Comparison of ENCODE assay signal across 16 cellular contexts in the genomic region with DNA sequence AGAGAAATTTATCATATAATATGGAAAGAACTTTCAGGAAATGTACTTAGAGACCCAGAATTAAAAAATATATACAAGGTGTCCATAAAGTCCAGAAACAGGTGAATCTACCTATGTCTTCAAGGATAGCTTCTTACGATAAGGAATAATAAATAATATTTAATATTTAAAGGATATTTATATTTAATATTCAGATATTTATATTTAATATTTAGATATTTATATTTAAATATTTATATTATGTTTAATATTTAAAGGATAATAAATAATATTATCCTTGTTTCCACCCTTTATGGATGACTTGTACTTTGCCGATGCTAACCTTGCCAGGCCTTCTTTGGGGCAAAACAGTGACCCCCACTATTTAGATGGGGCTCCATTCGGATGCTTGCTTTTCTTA.
A peak's percentile ranks its signal among the peaks of the same experiment; 100 is the strongest.
DNase-seq lines count a peak whose midpoint lies in the region; ATAC-seq and TF ChIP-seq lines count a peak whose summit lies in the region.
"Had no signal": no experiment of that assay in that cellular context is flagged by ENCODE, and none has a peak within 500 bp of the region (broad histone marks: within the 10 kb centered on the region; RNA-seq: fewer than 3 reads in every experiment).

No MANE protein-coding gene starts in this region.

- H2AK5ac ChIP-seq in mesenchymal stem cell (ENCODE audit: low read length, severe bottlenecking) (peak overlapping the region; percentile 21), trophoblast cell (ENCODE audit: low read length) (no peak overlapping the region)

- H3K79me1 ChIP-seq in mesenchymal stem cell (replicated peaks; ENCODE audit: low read length, poor library complexity, severe bottlenecking) = no peaks in the 10 kb centered on the region
- peaks cover 2% of the 10 kb centered on the region for H3K79me1 ChIP-seq in trophoblast cell (ENCODE audit: low read length)

- H2BK5ac ChIP-seq in mesenchymal stem cell (ENCODE audit: low read depth, low read length, poor library complexity, severe bottlenecking) (no peak overlapping the region), trophoblast cell (ENCODE audit: low read depth, low read length, poor library complexity) (no peak overlapping the region)

- CTCF ChIA-PET in WTC11 (lab: Charles Lee) = interaction anchor here (1.0 kb wide), 1 partner anchor 168 kb away, joined by 3 read pairs; no protein-coding TSS in a partner anchor

- H3K27ac ChIP-seq in mesenchymal stem cell (ENCODE audit: low read length, poor library complexity, severe bottlenecking) = no peak overlapping the region
- no peak overlapping the region for H3K27ac ChIP-seq in trophoblast cell (ENCODE audit: low read depth, low read length)

- H3K4me2 ChIP-seq in mesenchymal stem cell (ENCODE audit: low read length, poor library complexity, severe bottlenecking) (no peak overlapping the region), trophoblast cell (ENCODE audit: low read length) (peak overlapping the region; percentile 3)
- H3K4me2 ChIP-seq: GM23338 had no signal

- no peak overlapping the region for H3K4me3 Mint-ChIP-seq in WTC11
- H3K4me3 Mint-ChIP-seq: CD4-positive, alpha-beta memory T cell; GM23338; H9; HFFc6 had no signal

- H4K8ac ChIP-seq in mesenchymal stem cell (ENCODE audit: low read length) (no peak overlapping the region), trophoblast cell (ENCODE audit: low read depth, low read length) (no peak overlapping the region)

- ATAC-seq in WTC11 = no peak
- ATAC-seq: GM12878 had no signal

- H3K14ac ChIP-seq in mesenchymal stem cell (ENCODE audit: low read length in 2 of 2) (no peak overlapping the region), trophoblast cell (ENCODE audit: low read length) (no peak overlapping the region)

- POLR2A ChIA-PET in WTC11 (lab: Charles Lee) = no interaction called here

- H2AFZ ChIP-seq in mesenchymal stem cell (ENCODE audit: low read depth, low read length) (no peak overlapping the region), trophoblast cell (ENCODE audit: insufficient read depth, low read length, poor library complexity) (no peak overlapping the region)
- H2AFZ ChIP-seq: GM23338 had no signal

- no peak overlapping the region for H2BK15ac ChIP-seq in mesenchymal stem cell (ENCODE audit: low read depth, poor library complexity, severe bottlenecking)

- DNase-seq in WTC11 (ENCODE audit: low spot score) (no peak), mesenchymal stem cell (no peak), trophoblast cell (no peak), DMS79 treated with DMSO at 0.1 percent for 48 hours (lab: John Stamatoyannopoulos, UW) (no peak), NCI-H748 (lab: John Stamatoyannopoulos, UW; ENCODE audit: unreplicated experiment) (no peak)
- DNase-seq in activated CD8-positive, alpha-beta memory T cell treated with anti-CD3 and anti-CD28 coated beads, Interleukin-2, amount 50 U/mL, for 48 hours = no peak
- DNase-seq: Calu3; CD4-positive, alpha-beta memory T cell; COR-L47; DMS53; DND-41; GDM1; HFFc6 had no signal

- TF ChIP-seq CTCF in WTC11 (IDR thresholded peaks at IDR 0.05) = no peak

- H4K91ac ChIP-seq in mesenchymal stem cell (ENCODE audit: low read length) = no peak overlapping the region
- H4K91ac ChIP-seq in trophoblast cell (ENCODE audit: low read depth, low read length) = no peak overlapping the region

- H3K9ac ChIP-seq in mesenchymal stem cell (ENCODE audit: low read length) = no peak overlapping the region
- H3K9ac ChIP-seq in trophoblast cell (ENCODE audit: low read length) = no peak overlapping the region

- H3K18ac ChIP-seq in mesenchymal stem cell (ENCODE audit: low read depth in 1 of 2, low read length in 2 of 2) (no peak overlapping the region), trophoblast cell (ENCODE audit: low read length) (no peak overlapping the region)

- H3K4ac ChIP-seq in mesenchymal stem cell (ENCODE audit: low read depth in 1 of 2, low read length in 2 of 2) = no peak overlapping the region
- H3K4ac ChIP-seq in trophoblast cell (ENCODE audit: low read depth, low read length) = no peak overlapping the region

- H3K9me3 Mint-ChIP-seq in WTC11 = no peaks in the 10 kb centered on the region
- H3K9me3 Mint-ChIP-seq: GM23338, H9 had no signal

- H4K12ac ChIP-seq in trophoblast cell (ENCODE audit: low read depth, low read length) = no peak overlapping the region

- H3K27me3 ChIP-seq in mesenchymal stem cell (ENCODE audit: control insufficient read depth in 1 of 2, insufficient read depth in 1 of 2, low read length in 2 of 2) (no peaks in the 10 kb centered on the region), trophoblast cell (ENCODE audit: insufficient read depth, low read length) (no peaks in the 10 kb centered on the region)

- H3K27ac Mint-ChIP-seq in WTC11 = no peak overlapping the region
- H3K27ac Mint-ChIP-seq: CD4-positive, alpha-beta memory T cell; GM23338; H9; HFFc6 had no signal

- no peaks in the 10 kb centered on the region for H3K27me3 Mint-ChIP-seq in WTC11 (ENCODE audit: low read depth)

- no peak overlapping the region for H2BK12ac ChIP-seq in mesenchymal stem cell (ENCODE audit: low read length in 2 of 2)
- no peak overlapping the region for H2BK12ac ChIP-seq in trophoblast cell (ENCODE audit: low read length)

- H3K23ac ChIP-seq in mesenchymal stem cell (ENCODE audit: low read length in 2 of 2) (no peak overlapping the region), trophoblast cell (ENCODE audit: low read length) (no peak overlapping the region)

- H2BK120ac ChIP-seq in mesenchymal stem cell (ENCODE audit: low read depth, low read length) (no peak overlapping the region), trophoblast cell (ENCODE audit: insufficient read depth, low read length, poor library complexity) (no peak overlapping the region)

- H3K4me3 ChIP-seq in mesenchymal stem cell (ENCODE audit: insufficient read depth in 1 of 2, low read depth in 1 of 2, low read length in 2 of 2) = no peak overlapping the region
- no peak overlapping the region for H3K4me3 ChIP-seq in trophoblast cell (ENCODE audit: low read depth, low read length)
- H3K4me3 ChIP-seq: GM12878, GM23338 had no signal

- no peaks in the 10 kb centered on the region for H3K36me3 Mint-ChIP-seq in WTC11
- H3K36me3 Mint-ChIP-seq: CD4-positive, alpha-beta memory T cell had no signal

- peaks cover 0 to 6% of the 10 kb centered on the region in 2 experiments for H3K36me3 ChIP-seq in mesenchymal stem cell (ENCODE audit: control insufficient read depth in 1 of 2, insufficient read depth in 2 of 2, low read depth in 1 of 2, low read length in 2 of 2)
- no peaks in the 10 kb centered on the region for H3K36me3 ChIP-seq in trophoblast cell (ENCODE audit: control insufficient read depth in 1 of 2, insufficient read depth in 2 of 2, low read length in 2 of 2)

- H3K4me1 ChIP-seq in mesenchymal stem cell (ENCODE audit: control insufficient read depth, insufficient read depth, low read depth, low read length) (peaks cover 29% of the 10 kb centered on the region), trophoblast cell (ENCODE audit: control insufficient read depth in 1 of 2, insufficient read depth in 2 of 2, low read length in 2 of 2) (peaks cover 19 to 27% of the 10 kb centered on the region in 2 experiments)

- H3K9me3 ChIP-seq in mesenchymal stem cell (ENCODE audit: control insufficient read depth, low read length) (no peaks in the 10 kb centered on the region), trophoblast cell (ENCODE audit: insufficient read depth, low read depth, low read length) (no peaks in the 10 kb centered on the region)

- peaks cover 14% of the 10 kb centered on the region for H3K4me1 Mint-ChIP-seq in WTC11
- H3K4me1 Mint-ChIP-seq: CD4-positive, alpha-beta memory T cell had no signal

- 100% methylated on average over 2 of the region's 3 CpGs for WGBS in mesenchymal stem cell
- WGBS in trophoblast cell (ENCODE audit: extremely low coverage, insufficient coverage, insufficient read length) = no CpG with 5 or more reads among the region's 3 CpGs

- H3K79me2 ChIP-seq in trophoblast cell (ENCODE audit: control insufficient read depth, insufficient read depth, low read length, poor library complexity) = no peaks in the 10 kb centered on the region

TF ChIP-seq in WTC11, 78 proteins besides CTCF, POLR2A, EP300 and RAD21:
- TF ChIP-seq, protein P1, sequence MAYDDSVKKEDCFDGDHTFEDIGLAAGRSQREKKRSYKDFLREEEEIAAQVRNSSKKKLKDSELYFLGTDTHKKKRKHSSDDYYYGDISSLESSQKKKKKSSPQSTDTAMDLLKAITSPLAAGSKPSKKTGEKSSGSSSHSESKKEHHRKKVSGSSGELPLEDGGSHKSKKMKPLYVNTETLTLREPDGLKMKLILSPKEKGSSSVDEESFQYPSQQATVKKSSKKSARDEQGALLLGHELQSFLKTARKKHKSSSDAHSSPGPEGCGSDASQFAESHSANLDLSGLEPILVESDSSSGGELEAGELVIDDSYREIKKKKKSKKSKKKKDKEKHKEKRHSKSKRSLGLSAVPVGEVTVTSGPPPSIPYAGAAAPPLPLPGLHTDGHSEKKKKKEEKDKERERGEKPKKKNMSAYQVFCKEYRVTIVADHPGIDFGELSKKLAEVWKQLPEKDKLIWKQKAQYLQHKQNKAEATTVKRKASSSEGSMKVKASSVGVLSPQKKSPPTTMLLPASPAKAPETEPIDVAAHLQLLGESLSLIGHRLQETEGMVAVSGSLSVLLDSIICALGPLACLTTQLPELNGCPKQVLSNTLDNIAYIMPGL (CRISPR knock-in tag; IDR thresholded peaks at IDR 0.05) = no peak
- TF ChIP-seq ATF1 (CRISPR knock-in tag; IDR thresholded peaks at IDR 0.05) (no peak), HMGA2 (CRISPR knock-in tag; IDR thresholded peaks at IDR 0.05) (peak; percentile 99)
TF ChIP-seq in WTC11: peak in this region for 1.
